Comparison of ENCODE assay signal across 13 cellular contexts in genomic region chr11:64249563-64250405, GRCh38. TPM values are rescaled to one million over a fixed set of nuclear protein-coding genes. Genes with fewer than 3 reads are reported as not detected.
DNase-seq lines count a peak whose midpoint lies in the region; ATAC-seq and TF ChIP-seq lines count a peak whose summit lies in the region.
"Had no signal": no experiment of that assay in that cellular context is flagged by ENCODE, and none has a peak within 500 bp of the region (broad histone marks: within the 10 kb centered on the region; RNA-seq: fewer than 3 reads in every experiment).

No MANE protein-coding gene starts in this region.

- H3K9me3 Mint-ChIP-seq in Caco-2 (ENCODE audit: unreplicated experiment): no peaks in the 10 kb centered on the region
- no peaks in the 10 kb centered on the region for H3K9me3 Mint-ChIP-seq in IgD-negative memory B cell
- no peaks in the 10 kb centered on the region for H3K9me3 Mint-ChIP-seq in activated T-helper 17 cell treated with anti-CD3 and anti-CD28 coated beads, Interleukin-2, amount 50 U/mL, for 72 hours
- no peaks in the 10 kb centered on the region for H3K9me3 Mint-ChIP-seq in naive B cell
- H3K9me3 Mint-ChIP-seq: activated naive CD8-positive, alpha-beta T cell treated with anti-CD3 and anti-CD28 coated beads for 36 hours had no signal

- H3K27me3 Mint-ChIP-seq in Caco-2 (ENCODE audit: insufficient read depth, unreplicated experiment) (no peaks in the 10 kb centered on the region), IgD-negative memory B cell (no peaks in the 10 kb centered on the region), naive B cell (no peaks in the 10 kb centered on the region)
- no peaks in the 10 kb centered on the region for H3K27me3 Mint-ChIP-seq in activated T-helper 17 cell treated with anti-CD3 and anti-CD28 coated beads, Interleukin-2, amount 50 U/mL, for 72 hours
- H3K27me3 Mint-ChIP-seq: activated naive CD8-positive, alpha-beta T cell treated with anti-CD3 and anti-CD28 coated beads for 36 hours had no signal

- intact Hi-C loops in Caco-2 (cut with micrococcal nuclease; ENCODE audit: unreplicated experiment): no loop called here

- H3K36me3 ChIP-seq in Caco-2 (ENCODE audit: control insufficient read depth, insufficient read depth, low read length): no peaks in the 10 kb centered on the region
- H3K36me3 ChIP-seq: thyroid gland had no signal

- DNase-seq in Caco-2 (no peak), naive B cell (no peak), SW 1271 (lab: John Stamatoyannopoulos, UW) (no peak), SKM-1 treated with dmso at 0.1 percent for 144 hours (lab: John Stamatoyannopoulos, UW; ENCODE audit: unreplicated experiment) (no peak)
- DNase-seq in stimulated activated CD4-positive, alpha-beta T cell treated with anti-CD3 and anti-CD28 coated beads, Interleukin-2, amount 100 ng/mL, for 24 hours: no peak
- DNase-seq: activated CD4-positive, alpha-beta T cell treated with anti-CD3 and anti-CD28 coated beads for 48 hours; activated naive CD8-positive, alpha-beta T cell treated with anti-CD3 and anti-CD28 coated beads for 36 hours; NCI-H510A treated with DMSO at 0.1 percent for 48 hours; SHP77 treated with DMSO at 0.1 percent for 48 hours had no signal

- TF ChIP-seq CTCF in Caco-2 (IDR thresholded peaks at IDR 0.05; ENCODE audit: insufficient read depth in 1 of 2, low read depth in 1 of 2, low read length in 1 of 2, severe bottlenecking in 1 of 2, unreplicated experiment in 1 of 2): no peak

- no peaks in the 10 kb centered on the region for H3K9me3 ChIP-seq in Caco-2
- H3K9me3 ChIP-seq: thyroid gland had no signal

- peaks cover 26% of the 10 kb centered on the region for H3K4me1 ChIP-seq in Caco-2

- H3K4me3 ChIP-seq in Caco-2 (ENCODE audit: low read depth, low read length): no peak overlapping the region

- no peak overlapping the region for H3K27ac Mint-ChIP-seq in Caco-2 (ENCODE audit: unreplicated experiment)
- H3K27ac Mint-ChIP-seq in IgD-negative memory B cell: peak overlapping the region in 2 of 3 donors; percentile 59 to 73
- no peak overlapping the region for H3K27ac Mint-ChIP-seq in activated T-helper 17 cell treated with anti-CD3 and anti-CD28 coated beads, Interleukin-2, amount 50 U/mL, for 72 hours
- peak overlapping the region in 4 of 6 donors; percentile 38 to 89 (median 71) for H3K27ac Mint-ChIP-seq in naive B cell
- H3K27ac Mint-ChIP-seq: activated naive CD8-positive, alpha-beta T cell treated with anti-CD3 and anti-CD28 coated beads for 36 hours had no signal

- no TSS peak for BruUV-seq in Caco-2 (replicated peaks; lab: Mats Ljungman, UMichigan)

- no peak for ATAC-seq in activated T-helper 17 cell treated with anti-CD3 and anti-CD28 coated beads, Interleukin-2, amount 50 U/mL, for 72 hours (replicated peaks)
- no peak for ATAC-seq in naive B cell (ENCODE audit: low read depth in 2 of 2)
- ATAC-seq in GM19023 (IDR thresholded peaks at IDR 0.05; ENCODE audit: unreplicated experiment): no peak

- CTCF ChIA-PET in Caco-2 (lab: Charles Lee): interaction anchor here (0.6 to 1.6 kb wide), 6 partner anchors 9 to 105 kb away, joined by 3 to 9 read pairs (median 4); partner anchors contain the start of gene FKBP2

- H3K27me3 ChIP-seq in Caco-2 (replicated peaks; ENCODE audit: control insufficient read depth, insufficient read depth, low read length): no peaks in the 10 kb centered on the region
- H3K27me3 ChIP-seq: thyroid gland had no signal

- H3K4me3 Mint-ChIP-seq in Caco-2 (ENCODE audit: unreplicated experiment) (peak overlapping the region; percentile 99), IgD-negative memory B cell (peak overlapping the region; percentile 26 to 91 (median 70)), naive B cell (peak overlapping the region; percentile 47 to 90 (median 52))
- H3K4me3 Mint-ChIP-seq in activated T-helper 17 cell treated with anti-CD3 and anti-CD28 coated beads, Interleukin-2, amount 50 U/mL, for 72 hours: peak overlapping the region; percentile 92

- POLR2A ChIA-PET in Caco-2 (lab: Charles Lee): interaction anchor here (0.8 kb wide), 1 partner anchor 9 kb away, joined by 3 read pairs; the partner anchor contains the start of gene FKBP2

- H3K4me1 Mint-ChIP-seq in Caco-2 (ENCODE audit: low read depth, unreplicated experiment): peaks cover 13% of the 10 kb centered on the region
- peaks cover 0 to 11% (median 10%) of the 10 kb centered on the region in 3 donors for H3K4me1 Mint-ChIP-seq in IgD-negative memory B cell
- H3K4me1 Mint-ChIP-seq in activated T-helper 17 cell treated with anti-CD3 and anti-CD28 coated beads, Interleukin-2, amount 50 U/mL, for 72 hours: peaks cover 9% of the 10 kb centered on the region
- H3K4me1 Mint-ChIP-seq in naive B cell: peaks cover 31 to 52% (median 37%) of the 10 kb centered on the region in 3 donors

- H3K36me3 Mint-ChIP-seq in Caco-2 (ENCODE audit: insufficient read depth, unreplicated experiment) (peaks cover 38% of the 10 kb centered on the region), IgD-negative memory B cell (no peaks in the 10 kb centered on the region), naive B cell (no peaks in the 10 kb centered on the region)
- peaks cover 24% of the 10 kb centered on the region for H3K36me3 Mint-ChIP-seq in activated T-helper 17 cell treated with anti-CD3 and anti-CD28 coated beads, Interleukin-2, amount 50 U/mL, for 72 hours (ENCODE audit: low read depth)

RNA-seq across cellular contexts. Expression of gene PLCB3, which starts 1.5 kb away (rescaled TPM):
- 37.5 and 40.6 TPM in 2 replicates for total RNA-seq in Caco-2 (2022)
- polyA plus RNA-seq in IgD-negative memory B cell (0.33 TPM), naive B cell (ENCODE audit: low read depth in 6 of 6) (under 1 TPM in 5 of 6 donors, not detected in 1; 0.12 to 0.55 (median 0.21) TPM)
- total RNA-seq in activated T-helper 17 cell treated with anti-CD3 and anti-CD28 coated beads, Interleukin-2, amount 50 U/mL, for 72 hours: 10 to 100 TPM; 13.1 to 22.8 TPM

RNA-seq across cellular contexts. Expression of gene PPP1R14B, which starts 3.0 kb away (rescaled TPM):
- total RNA-seq in Caco-2 (2022): 162 and 185 TPM in 2 replicates
- polyA plus RNA-seq in IgD-negative memory B cell (48.1 TPM), naive B cell (ENCODE audit: low read depth in 6 of 6) (10 to 100 TPM; 21.2 to 49.9 (median 40.3) TPM)
- total RNA-seq in activated T-helper 17 cell treated with anti-CD3 and anti-CD28 coated beads, Interleukin-2, amount 50 U/mL, for 72 hours: 100 to 1,000 TPM; 236 to 276 TPM

RNA-seq across cellular contexts. Expression of gene FKBP2, which starts 8.9 kb away (rescaled TPM):
- 70.2 and 76.8 TPM in 2 replicates for total RNA-seq in Caco-2 (2022)
- polyA plus RNA-seq in IgD-negative memory B cell (101 TPM), naive B cell (ENCODE audit: low read depth in 6 of 6) (10 to 100 TPM; 65.3 to 94.8 (median 79.8) TPM)
- total RNA-seq in activated T-helper 17 cell treated with anti-CD3 and anti-CD28 coated beads, Interleukin-2, amount 50 U/mL, for 72 hours: 10 to 100 TPM; 16.3 to 45.2 TPM

RNA-seq across cellular contexts. Expression of gene VEGFB, which starts 15.4 kb away (rescaled TPM):
- 60.6 and 61.7 TPM in 2 replicates for total RNA-seq in Caco-2 (2022)
- polyA plus RNA-seq in IgD-negative memory B cell (34.8 TPM), naive B cell (ENCODE audit: low read depth in 6 of 6) (10 to 100 TPM; 10.9 to 33.7 (median 28.1) TPM)
- total RNA-seq in activated T-helper 17 cell treated with anti-CD3 and anti-CD28 coated beads, Interleukin-2, amount 50 U/mL, for 72 hours: 10 to 100 TPM; 74.1 to 83.5 TPM

RNA-seq across cellular contexts. Expression of gene DNAJC4, which starts 19.4 kb away (rescaled TPM):
- 22.3 and 22.9 TPM in 2 replicates for total RNA-seq in Caco-2 (2022)
- polyA plus RNA-seq in IgD-negative memory B cell: 49.3 TPM
- 10 to 100 TPM; 19.9 to 39.7 TPM for total RNA-seq in activated T-helper 17 cell treated with anti-CD3 and anti-CD28 coated beads, Interleukin-2, amount 50 U/mL, for 72 hours
- 10 to 100 TPM; 41.9 to 66.6 (median 50.5) TPM for polyA plus RNA-seq in naive B cell (ENCODE audit: low read depth in 6 of 6)

Comparison
In these comparisons a context has a peak if more than half of its experiments do, and no peak if none do; other contexts are left out.
1. H3K27ac Mint-ChIP-seq: peak in IgD-negative memory B cell (2 of 3) and naive B cell (4 of 6); none in Caco-2 (single experiment) and activated T-helper 17 cell treated with anti-CD3 and anti-CD28 coated beads, Interleukin-2, amount 50 U/mL, for 72 hours (single experiment).
2. Peak in every context shown above with its lines, with median percentiles within 50 percentile points of each other: H3K4me3 Mint-ChIP-seq.